24 cellular contexts compared by ENCODE assay signal in genomic region chr1:115526900-115527299, GRCh38.
"Had no signal": no experiment of that assay in that cellular context is flagged by ENCODE, and none has a peak within 500 bp of the region (broad histone marks: within the 10 kb centered on the region; RNA-seq: fewer than 3 reads in every experiment).

No MANE protein-coding gene starts in this region.

- H3K9me3 ChIP-seq: neutrophil, psoas muscle, right lobe of liver, spleen, tibial artery, upper lobe of left lung, uterus had no signal

- H3K27ac Mint-ChIP-seq: dendritic cell treated with granulocyte-macrophage colony-stimulating factor and Interleukin-4, amounts not matched to agents 40 ng/mL and 50 ng/mL, for 4 days; effector memory CD8-positive, alpha-beta T cell; immature natural killer cell; naive thymus-derived CD4-positive, alpha-beta T cell; stimulated activated memory B cell treated with anti-CD40 and anti-IgM and Interleukin-4, amounts not matched to agents 10 μg/mL and 1 μg/mL and 100 μg/mL, for 72 hours; stimulated activated naive CD8-positive, alpha-beta T cell treated with anti-CD3 and anti-CD28 coated beads, Interleukin-15, Interleukin-2, amounts not matched to agents 100 ng/mL and 50 ng/mL, for 24 hours had no signal

- H3K36me3 Mint-ChIP-seq: immature natural killer cell; naive thymus-derived CD4-positive, alpha-beta T cell; stimulated activated memory B cell treated with anti-CD40 and anti-IgM and Interleukin-4, amounts not matched to agents 10 μg/mL and 1 μg/mL and 100 μg/mL, for 72 hours had no signal

- H3K4me1 ChIP-seq: psoas muscle, right lobe of liver, upper lobe of left lung, uterus had no signal

- ATAC-seq: effector memory CD8-positive, alpha-beta T cell; foreskin keratinocyte; left cardiac atrium; left ventricle myocardium superior; naive thymus-derived CD4-positive, alpha-beta T cell; psoas muscle; right lobe of liver; stimulated activated memory B cell treated with anti-CD40 and anti-IgM and Interleukin-4, amounts not matched to agents 10 μg/mL and 1 μg/mL and 100 μg/mL, for 72 hours had no signal

- H3K27me3 Mint-ChIP-seq: dendritic cell treated with granulocyte-macrophage colony-stimulating factor and Interleukin-4, amounts not matched to agents 40 ng/mL and 50 ng/mL, for 4 days; stimulated activated naive CD8-positive, alpha-beta T cell treated with anti-CD3 and anti-CD28 coated beads, Interleukin-15, Interleukin-2, amounts not matched to agents 100 ng/mL and 50 ng/mL, for 24 hours had no signal

- H3K4me1 Mint-ChIP-seq: immature natural killer cell; stimulated activated memory B cell treated with anti-CD40 and anti-IgM and Interleukin-4, amounts not matched to agents 10 μg/mL and 1 μg/mL and 100 μg/mL, for 72 hours had no signal

- H3K9me3 Mint-ChIP-seq: dendritic cell treated with granulocyte-macrophage colony-stimulating factor and Interleukin-4, amounts not matched to agents 40 ng/mL and 50 ng/mL, for 4 days; effector memory CD8-positive, alpha-beta T cell; immature natural killer cell; stimulated activated memory B cell treated with anti-CD40 and anti-IgM and Interleukin-4, amounts not matched to agents 10 μg/mL and 1 μg/mL and 100 μg/mL, for 72 hours; stimulated activated naive CD8-positive, alpha-beta T cell treated with anti-CD3 and anti-CD28 coated beads, Interleukin-15, Interleukin-2, amounts not matched to agents 100 ng/mL and 50 ng/mL, for 24 hours had no signal

- H3K4me3 ChIP-seq: lung, psoas muscle, right lobe of liver, spleen, tibial artery, upper lobe of left lung, uterus had no signal

- H3K36me3 ChIP-seq: neutrophil, right lobe of liver, spleen, tibial artery, upper lobe of left lung, uterus had no signal

- DNase-seq: effector memory CD8-positive, alpha-beta T cell; erythroblast; foreskin keratinocyte; immature natural killer cell; kidney; left cardiac atrium; left ventricle myocardium superior; mesenchymal stem cell; naive thymus-derived CD4-positive, alpha-beta T cell; psoas muscle; retina; right lobe of liver; spleen; stimulated activated CD4-positive, alpha-beta T cell treated with anti-CD3 and anti-CD28 coated beads, Interleukin-15, amount 100 ng/mL, for 24 hours; stimulated activated CD4-positive, alpha-beta T cell treated with anti-CD3 and anti-CD28 coated beads, Interleukin-1b, Interleukin-23, amount 100 ng/mL, for 48 hours; stimulated activated CD4-positive, alpha-beta T cell treated with anti-CD3 and anti-CD28 coated beads, Interleukin-4, amount 100 ng/mL, for 24 hours; tibial artery; upper lobe of left lung; uterus had no signal

- H3K4me3 Mint-ChIP-seq: dendritic cell treated with granulocyte-macrophage colony-stimulating factor and Interleukin-4, amounts not matched to agents 40 ng/mL and 50 ng/mL, for 4 days; effector memory CD8-positive, alpha-beta T cell; immature natural killer cell; naive thymus-derived CD4-positive, alpha-beta T cell; stimulated activated memory B cell treated with anti-CD40 and anti-IgM and Interleukin-4, amounts not matched to agents 10 μg/mL and 1 μg/mL and 100 μg/mL, for 72 hours; stimulated activated naive CD8-positive, alpha-beta T cell treated with anti-CD3 and anti-CD28 coated beads, Interleukin-15, Interleukin-2, amounts not matched to agents 100 ng/mL and 50 ng/mL, for 24 hours had no signal
